In genomic region chr6:38776515-38776914, GRCh38 we compare ENCODE assay signal across 18 cellular contexts.
DNase-seq lines count a peak whose midpoint lies in the region; ATAC-seq lines count a peak whose summit lies in the region.
"Had no signal": no experiment of that assay in that cellular context is flagged by ENCODE, and none has a peak within 500 bp of the region (broad histone marks: within the 10 kb centered on the region; RNA-seq: fewer than 3 reads in every experiment).

No MANE protein-coding gene starts in this region.

- H3K27ac Mint-ChIP-seq in memory B cell: no peak overlapping the region
- H3K27ac Mint-ChIP-seq in T-cell: no peak overlapping the region
- H3K27ac Mint-ChIP-seq: CD4-positive, alpha-beta T cell had no signal

- no peaks in the 10 kb centered on the region for H3K9me3 ChIP-seq in Karpas-422 (ENCODE audit: low read length)
- H3K9me3 ChIP-seq: MG63, sigmoid colon, vagina had no signal

- no peaks in the 10 kb centered on the region for H4K20me1 ChIP-seq in Karpas-422 (ENCODE audit: insufficient read depth, low read depth, low read length)

- H3K36me3 Mint-ChIP-seq in memory B cell (no peaks in the 10 kb centered on the region), T-cell (no peaks in the 10 kb centered on the region)

- no peak overlapping the region for H3K4me2 ChIP-seq in Karpas-422 (ENCODE audit: low read depth, low read length, poor library complexity, severe bottlenecking)

- H3K4me3 ChIP-seq in Karpas-422 (ENCODE audit: low read length): no peak overlapping the region
- H3K4me3 ChIP-seq: coronary artery, MG63, sigmoid colon, vagina had no signal

- no peaks in the 10 kb centered on the region for H3K9me2 ChIP-seq in Karpas-422 (replicated peaks; ENCODE audit: insufficient read depth, low read length)

- no peak overlapping the region for H3K27ac ChIP-seq in Karpas-422 (ENCODE audit: low read length)
- H3K27ac ChIP-seq: coronary artery, sigmoid colon, vagina had no signal

- no peak overlapping the region for H3K9ac ChIP-seq in Karpas-422 (ENCODE audit: low read length)

- no peaks in the 10 kb centered on the region for H3K36me3 ChIP-seq in Karpas-422 (ENCODE audit: insufficient read depth, low read length)
- H3K36me3 ChIP-seq: MG63, sigmoid colon, vagina had no signal

- DNase-seq in Daoy (ENCODE audit: low read depth): peak; percentile 59
- DNase-seq in Karpas-422: peak; percentile 34
- DNase-seq in amniotic epithelial cell (ENCODE audit: low read depth): peak; percentile 82
- DNase-seq in memory B cell (ENCODE audit: low spot score in 2 of 2): no peak
- no peak for DNase-seq in SKM-1 treated with dmso at 0.1 percent for 144 hours (lab: John Stamatoyannopoulos, UW; ENCODE audit: unreplicated experiment)
- no peak for DNase-seq in NCI-H146 (lab: John Stamatoyannopoulos, UW)
- DNase-seq in T-cell: no peak
- DNase-seq: activated T-cell treated with anti-CD3 and anti-CD28 coated beads, Interleukin-2, amount 50 U/mL, for 4 hours; CD4-positive, alpha-beta T cell; MG63; NCI-H2107; sigmoid colon; stimulated activated naive CD4-positive, alpha-beta T cell treated with Interleukin-2 at 50 U/mL for 16 hours had no signal

- H3K27me3 ChIP-seq in Karpas-422 (ENCODE audit: low read length): no peaks in the 10 kb centered on the region
- H3K27me3 ChIP-seq: sigmoid colon, vagina had no signal

- H3K4me1 Mint-ChIP-seq in memory B cell (peaks cover 24% of the 10 kb centered on the region), T-cell (no peaks in the 10 kb centered on the region)

- no peak overlapping the region for H2AFZ ChIP-seq in Karpas-422 (ENCODE audit: low read length)

- peak; percentile 25 for ATAC-seq in memory B cell (ENCODE audit: low read depth)
- ATAC-seq in GM18520 (IDR thresholded peaks at IDR 0.05; ENCODE audit: unreplicated experiment): no peak
- no peak for ATAC-seq in T-cell (replicated peaks in 1 of 4)
- ATAC-seq: esophagus mucosa, HCT116 had no signal

- peaks cover 1% of the 10 kb centered on the region for H3K9me3 Mint-ChIP-seq in memory B cell
- H3K9me3 Mint-ChIP-seq in T-cell: no peaks in the 10 kb centered on the region
- H3K9me3 Mint-ChIP-seq: activated T-cell treated with anti-CD3 and anti-CD28 coated beads, Interleukin-2, amount 50 U/mL, for 4 hours; CD4-positive, alpha-beta T cell had no signal

- no peaks in the 10 kb centered on the region for H3K79me2 ChIP-seq in Karpas-422 (ENCODE audit: low read length)

- peaks cover 7% of the 10 kb centered on the region for H3K4me1 ChIP-seq in Karpas-422 (ENCODE audit: low read length)
- H3K4me1 ChIP-seq: sigmoid colon, vagina had no signal

- POLR2A ChIA-PET in T-cell (lab: Charles Lee): no interaction called here

- H3K27me3 Mint-ChIP-seq in memory B cell (no peaks in the 10 kb centered on the region), T-cell (peaks cover 21 to 34% of the 10 kb centered on the region in 2 donors)

- peak overlapping the region; percentile 27 for H3K4me3 Mint-ChIP-seq in memory B cell
- no peak overlapping the region for H3K4me3 Mint-ChIP-seq in T-cell
- H3K4me3 Mint-ChIP-seq: activated T-cell treated with anti-CD3 and anti-CD28 coated beads, Interleukin-2, amount 50 U/mL, for 4 hours; CD4-positive, alpha-beta T cell had no signal

- CTCF ChIA-PET in T-cell (lab: Charles Lee): no interaction called here

Comparison
In these comparisons a context has a peak if more than half of its experiments do, and no peak if none do; other contexts are left out.
1. DNase-seq: peak in Daoy (single experiment), Karpas-422 (single experiment) and amniotic epithelial cell (single experiment); none in memory B cell (0 of 2), SKM-1 treated with dmso at 0.1 percent for 144 hours (single experiment), NCI-H146 (single experiment) and T-cell (0 of 34).